ENCODE assay signal across 8 cellular contexts in the genomic region with DNA sequence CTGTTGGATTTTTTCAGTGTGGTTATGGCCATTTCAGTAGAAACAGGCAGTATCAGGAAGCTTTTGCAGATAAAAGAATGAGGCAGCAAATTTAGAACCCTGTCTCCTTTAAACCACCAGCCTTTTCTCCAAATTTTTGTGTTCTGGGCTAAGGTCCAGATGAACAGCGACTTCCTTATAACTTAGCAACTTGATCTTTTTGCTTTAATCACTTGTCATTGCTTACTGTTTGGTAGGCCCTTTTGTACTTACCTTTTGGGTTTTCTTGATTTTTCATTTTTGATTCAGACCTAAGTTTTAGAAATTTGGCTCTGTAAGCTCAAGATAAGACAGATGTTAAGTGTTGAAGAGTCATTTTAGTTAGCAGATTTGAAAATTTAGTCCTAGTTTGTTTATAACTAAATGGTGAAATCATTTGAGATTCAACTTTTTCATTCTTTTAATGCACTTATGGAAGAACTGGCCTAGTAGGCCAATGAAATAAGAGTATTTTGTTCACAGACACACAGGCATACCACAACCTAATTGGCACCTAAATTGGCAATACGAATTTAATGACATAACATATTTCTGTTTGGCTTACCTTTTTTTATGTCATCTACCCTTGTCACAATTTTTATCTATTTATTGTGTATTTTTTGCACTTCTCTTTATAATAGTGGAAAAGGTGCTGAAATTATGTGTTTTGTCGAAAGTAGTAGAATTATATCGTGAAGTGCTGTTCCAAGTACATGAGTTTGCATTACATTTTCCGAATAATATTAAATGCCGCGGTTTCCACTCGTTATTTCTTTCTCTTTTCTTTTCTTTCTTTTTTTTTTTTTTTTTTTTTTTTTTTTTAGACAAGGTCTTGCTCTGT. TPM values are rescaled to one million over a fixed set of nuclear protein-coding genes. Genes with fewer than 3 reads are reported as not detected.
DNase-seq lines count a peak whose midpoint lies in the region; ATAC-seq and TF ChIP-seq lines count a peak whose summit lies in the region.

No MANE protein-coding gene starts in this region.

- H3K27me3 ChIP-seq in CD4-positive, CD25-positive, alpha-beta regulatory T cell (ENCODE audit: control insufficient read depth, insufficient read depth, low read length): no peaks in the 10 kb centered on the region
- H3K27me3 ChIP-seq in breast epithelium: no peaks in the 10 kb centered on the region

- intact Hi-C loops in breast epithelium (cut with DNase I; ENCODE audit: low total_unique reads): no loop called here
- intact Hi-C loops in natural killer cell (cut with micrococcal nuclease): no loop called here

- peaks cover 23% of the 10 kb centered on the region for H3K4me1 ChIP-seq in CD4-positive, CD25-positive, alpha-beta regulatory T cell (ENCODE audit: control insufficient read depth, insufficient read depth, low read length, poor library complexity, severe bottlenecking)
- no peaks in the 10 kb centered on the region for H3K4me1 ChIP-seq in breast epithelium

- peak overlapping the region; percentile 94 for H3K4me3 ChIP-seq in CD4-positive, CD25-positive, alpha-beta regulatory T cell (ENCODE audit: low read depth, low read length)
- peak overlapping the region; percentile 70 to 77 (median 76) for H3K4me3 ChIP-seq in breast epithelium

- H3K27me3 Mint-ChIP-seq in CD4-positive, CD25-positive, alpha-beta regulatory T cell: peaks cover 7% of the 10 kb centered on the region
- peaks cover 0 to 3% of the 10 kb centered on the region in 2 donors for H3K27me3 Mint-ChIP-seq in natural killer cell (ENCODE audit: low read depth in 2 of 2)

- TF ChIP-seq POLR2A in breast epithelium (IDR thresholded peaks at IDR 0.05): no peak

- ATAC-seq in CD4-positive, CD25-positive, alpha-beta regulatory T cell (ENCODE audit: low read depth in 2 of 2): no peak
- ATAC-seq in natural killer cell: no peak

- peak overlapping the region in 1 of 3 donors; percentile 73 for H3K27ac Mint-ChIP-seq in CD4-positive, CD25-positive, alpha-beta regulatory T cell
- peak overlapping the region in 1 of 2 donors; percentile 86 for H3K27ac Mint-ChIP-seq in natural killer cell

- H3K4me3 Mint-ChIP-seq in CD4-positive, CD25-positive, alpha-beta regulatory T cell: peak overlapping the region; percentile 93 to 98 (median 97)
- peak overlapping the region; percentile 73 for H3K4me3 Mint-ChIP-seq in natural killer cell

- TF ChIP-seq CTCF in breast epithelium (IDR thresholded peaks at IDR 0.05): no peak
- no peak for TF ChIP-seq CTCF in natural killer cell (IDR thresholded peaks at IDR 0.05)

- no peaks in the 10 kb centered on the region for H3K36me3 ChIP-seq in CD4-positive, CD25-positive, alpha-beta regulatory T cell (ENCODE audit: control insufficient read depth, insufficient read depth, low read length)
- no peaks in the 10 kb centered on the region for H3K36me3 ChIP-seq in breast epithelium

- DNase-seq in CD4-positive, CD25-positive, alpha-beta regulatory T cell: no peak
- DNase-seq in Kasumi-1 (lab: John Stamatoyannopoulos, UW) (peak; percentile 57 to 60), breast epithelium (ENCODE audit: low spot score in 2 of 2) (no peak), natural killer cell (no peak), UCSD-AML1 (lab: John Stamatoyannopoulos, UW; ENCODE audit: unreplicated experiment) (no peak), SKM-1 treated with dmso at 0.1 percent for 144 hours (lab: John Stamatoyannopoulos, UW; ENCODE audit: unreplicated experiment) (no peak), putamen (ENCODE audit: low spot score) (no peak), H4 (ENCODE audit: low spot score) (no peak)

- peaks cover 4% of the 10 kb centered on the region for H3K36me3 Mint-ChIP-seq in CD4-positive, CD25-positive, alpha-beta regulatory T cell
- H3K36me3 Mint-ChIP-seq in natural killer cell: no peaks in the 10 kb centered on the region

- H3K9me3 Mint-ChIP-seq in CD4-positive, CD25-positive, alpha-beta regulatory T cell: no peaks in the 10 kb centered on the region
- H3K9me3 Mint-ChIP-seq in natural killer cell: no peaks in the 10 kb centered on the region

- peaks cover 10 to 46% (median 29%) of the 10 kb centered on the region in 4 donors for H3K4me1 Mint-ChIP-seq in CD4-positive, CD25-positive, alpha-beta regulatory T cell
- H3K4me1 Mint-ChIP-seq in natural killer cell: peaks cover 28 to 30% of the 10 kb centered on the region in 2 donors

- no peaks in the 10 kb centered on the region for H3K9me3 ChIP-seq in CD4-positive, CD25-positive, alpha-beta regulatory T cell (ENCODE audit: control insufficient read depth in 2 of 2, low read length in 2 of 2)
- H3K9me3 ChIP-seq in breast epithelium: no peaks in the 10 kb centered on the region

- H3K27ac ChIP-seq in CD4-positive, CD25-positive, alpha-beta regulatory T cell (ENCODE audit: insufficient read depth, low read length, poor library complexity, severe bottlenecking): no peak overlapping the region
- H3K27ac ChIP-seq in breast epithelium: peak overlapping the region in 1 of 2 donors; percentile 93

RNA-seq across cellular contexts. Expression of gene RTN3, which starts 2.1 kb away (rescaled TPM):
- 33.2 TPM for total RNA-seq in CD4-positive, CD25-positive, alpha-beta regulatory T cell
- polyA plus RNA-seq in CD4-positive, CD25-positive, alpha-beta regulatory T cell: 10 to 100 TPM; 41.5 to 63.6 (median 48.4) TPM
- total RNA-seq in breast epithelium (100 to 1,000 TPM; 115 to 199 (median 162) TPM), natural killer cell (10 to 100 TPM; 36.9 to 43.0 (median 37.6) TPM)
- 50.9 and 78.6 TPM in 2 replicates for total RNA-seq in H4 (2014; rRNA removed; shearing (Covaris generic))

RNA-seq across cellular contexts. Expression of gene ATL3, which starts 12.2 kb away (rescaled TPM):
- total RNA-seq in CD4-positive, CD25-positive, alpha-beta regulatory T cell: 33.7 TPM
- 10 to 100 TPM; 23.6 to 26.4 (median 25.0) TPM for polyA plus RNA-seq in CD4-positive, CD25-positive, alpha-beta regulatory T cell
- total RNA-seq in breast epithelium: 100 to 1,000 TPM in 1 of 3 donors, 10 to 100 TPM in 2; 75.2 to 165 (median 77.3) TPM
- total RNA-seq in natural killer cell: 10 to 100 TPM; 35.7 to 46.8 (median 41.6) TPM
- total RNA-seq in H4 (2014; rRNA removed; shearing (Covaris generic)): 48.5 and 58.5 TPM in 2 replicates

Comparison
In these comparisons a context has a peak if more than half of its experiments do, and no peak if none do; other contexts are left out.
1. DNase-seq: peak in Kasumi-1 (2 of 2); none in CD4-positive, CD25-positive, alpha-beta regulatory T cell (0 of 3), breast epithelium (0 of 2), natural killer cell (single experiment), UCSD-AML1 (single experiment), SKM-1 treated with dmso at 0.1 percent for 144 hours (single experiment), putamen (single experiment) and H4 (single experiment).